8 cellular contexts compared by ENCODE assay signal in the genomic region with DNA sequence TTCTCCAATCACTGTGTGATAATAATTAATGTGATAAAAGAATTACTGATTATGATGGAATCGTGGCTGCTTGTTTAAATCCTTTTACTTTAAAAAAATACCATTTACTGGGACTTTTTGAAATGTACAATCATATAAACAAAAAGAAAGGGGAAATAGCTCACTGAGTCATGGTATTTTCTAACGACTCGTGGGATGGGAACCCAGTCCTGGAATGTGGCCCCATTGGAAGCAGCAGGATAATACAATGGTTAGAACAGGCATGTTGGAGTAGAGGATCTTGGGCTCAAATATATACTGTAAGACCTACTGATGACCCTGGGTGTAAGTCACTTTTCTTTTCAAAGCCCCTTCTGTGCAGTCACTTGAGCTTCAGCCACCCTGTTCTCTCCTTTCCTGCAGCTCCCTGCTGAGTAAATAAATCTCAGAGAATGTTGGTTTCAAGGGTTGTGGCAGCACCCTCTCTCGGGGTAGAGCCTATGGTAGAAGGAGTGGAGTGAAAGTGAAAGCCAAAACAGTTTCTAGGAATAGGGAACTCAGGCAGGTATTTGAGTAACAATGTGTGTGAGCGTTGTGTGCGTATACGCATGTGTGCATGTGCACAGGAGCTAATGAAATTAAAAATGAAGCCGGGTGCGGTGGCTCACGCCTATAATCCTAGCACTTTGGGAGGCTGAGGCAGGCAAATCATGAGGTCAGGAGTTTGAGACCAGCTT. TPM values are rescaled to one million over a fixed set of nuclear protein-coding genes. Genes with fewer than 3 reads are reported as not detected.
DNase-seq lines count a peak whose midpoint lies in the region; ATAC-seq and TF ChIP-seq lines count a peak whose summit lies in the region.

No MANE protein-coding gene starts in this region.

- intact Hi-C loops in Right ventricle myocardium superior (cut with DNase I) (no loop called here), Right ventricle myocardium inferior (cut with DNase I) (no loop called here), Panc1 (cut with micrococcal nuclease; ENCODE audit: unreplicated experiment) (no loop called here)

- peak overlapping the region; percentile 39 for H3K27ac ChIP-seq in Panc1 (ENCODE audit: low read length)
- H3K27ac ChIP-seq in effector memory CD4-positive, alpha-beta T cell (ENCODE audit: insufficient read depth, low read length, poor library complexity, severe bottlenecking), result no peak overlapping the region

- no peaks in the 10 kb centered on the region for H3K9me3 Mint-ChIP-seq in type B pancreatic cell

- CTCF ChIA-PET in Panc1 (lab: Charles Lee), result no interaction called here

- H3K4me3 Mint-ChIP-seq in type B pancreatic cell, result peak overlapping the region; percentile 63

- ATAC-seq in Right ventricle myocardium superior (ENCODE audit: poor library complexity), result peak; percentile 44
- no peak for ATAC-seq in Right ventricle myocardium inferior
- peak; percentile 84 for ATAC-seq in HG02973 (IDR thresholded peaks at IDR 0.05; ENCODE audit: unreplicated experiment)
- ATAC-seq in Panc1, result peak; percentile 51

- in situ Hi-C loops in Panc1 (cut with HindIII; ENCODE audit: low pct_unique_long_range_greater_than_20kb, low sequenced_read_pairs), result no loop called here

- DNase-seq in Right ventricle myocardium superior (no peak), Right ventricle myocardium inferior (ENCODE audit: missing footprints) (no peak), Panc1 (ENCODE audit: low read depth, low spot score) (no peak), germinal center (ENCODE audit: low spot score) (peak; percentile 50), type B pancreatic cell (ENCODE audit: extremely low spot score, unreplicated experiment) (no peak)
- DNase-seq in stimulated activated CD4-positive, alpha-beta T cell treated with anti-CD3 and anti-CD28 coated beads, Interleukin-4, amount 100 ng/mL, for 1 hour, result no peak
- DNase-seq in effector memory CD4-positive, alpha-beta T cell, result no peak

- peaks cover 29% of the 10 kb centered on the region for H3K4me1 ChIP-seq in Panc1 (ENCODE audit: control insufficient read depth, insufficient read depth, low read length)
- H3K4me1 ChIP-seq in effector memory CD4-positive, alpha-beta T cell (ENCODE audit: control insufficient read depth, insufficient read depth, low read length, poor library complexity, severe bottlenecking), result no peaks in the 10 kb centered on the region

- no TSS peak for BruUV-seq in Panc1 (replicated peaks; lab: Mats Ljungman, UMichigan)

- H3K4me3 ChIP-seq in Panc1 (ENCODE audit: low read depth in 2 of 2, low read length in 2 of 2), result no peak overlapping the region
- H3K4me3 ChIP-seq in effector memory CD4-positive, alpha-beta T cell (ENCODE audit: insufficient read depth, low read depth, low read length, poor library complexity, severe bottlenecking), result no peak overlapping the region

- no peaks in the 10 kb centered on the region for H3K27me3 ChIP-seq in Panc1 (ENCODE audit: control insufficient read depth, insufficient read depth, low read length)
- H3K27me3 ChIP-seq in effector memory CD4-positive, alpha-beta T cell (replicated peaks; ENCODE audit: control insufficient read depth, insufficient read depth, low read length, poor library complexity, severe bottlenecking), result no peaks in the 10 kb centered on the region

- peak overlapping the region; percentile 71 for H3K27ac Mint-ChIP-seq in type B pancreatic cell

- TF ChIP-seq CTCF in Panc1 (IDR thresholded peaks at IDR 0.05) (no peak), type B pancreatic cell (conservative IDR thresholded peaks at IDR 0.05) (no peak)

- POLR2A ChIA-PET in Panc1 (lab: Charles Lee), result interaction anchor here (0.6 kb wide), 1 partner anchor 19 kb away, joined by 4 read pairs; no protein-coding TSS in a partner anchor

- H3K36me3 Mint-ChIP-seq in type B pancreatic cell, result no peaks in the 10 kb centered on the region

- H3K36me3 ChIP-seq in Panc1 (ENCODE audit: control insufficient read depth, insufficient read depth, low read length), result no peaks in the 10 kb centered on the region
- H3K36me3 ChIP-seq in effector memory CD4-positive, alpha-beta T cell (ENCODE audit: control insufficient read depth, insufficient read depth, low read length), result no peaks in the 10 kb centered on the region

- H3K9me3 ChIP-seq in Panc1 (ENCODE audit: control insufficient read depth, insufficient read depth, low read depth, low read length), result no peaks in the 10 kb centered on the region
- H3K9me3 ChIP-seq in effector memory CD4-positive, alpha-beta T cell (ENCODE audit: control insufficient read depth, low read length), result no peaks in the 10 kb centered on the region

- H3K27me3 Mint-ChIP-seq in type B pancreatic cell, result no peaks in the 10 kb centered on the region

- H3K4me1 Mint-ChIP-seq in type B pancreatic cell (ENCODE audit: unreplicated experiment), result peaks cover 18% of the 10 kb centered on the region

RNA-seq across cellular contexts. Expression of a gene that starts 40.7 kb away (rescaled TPM):
- total RNA-seq in Right ventricle myocardium superior (151 TPM), Right ventricle myocardium inferior (147 TPM), Panc1 (2021; ENCODE audit: unreplicated experiment) (325 TPM), type B pancreatic cell (ENCODE audit: low replicate concordance) (170 and 220 TPM in 2 replicates)
- polyA plus RNA-seq in Panc1 (2012; ENCODE audit: insufficient read length), result 150 TPM
